9 cellular contexts compared by ENCODE assay signal in the genomic region with DNA sequence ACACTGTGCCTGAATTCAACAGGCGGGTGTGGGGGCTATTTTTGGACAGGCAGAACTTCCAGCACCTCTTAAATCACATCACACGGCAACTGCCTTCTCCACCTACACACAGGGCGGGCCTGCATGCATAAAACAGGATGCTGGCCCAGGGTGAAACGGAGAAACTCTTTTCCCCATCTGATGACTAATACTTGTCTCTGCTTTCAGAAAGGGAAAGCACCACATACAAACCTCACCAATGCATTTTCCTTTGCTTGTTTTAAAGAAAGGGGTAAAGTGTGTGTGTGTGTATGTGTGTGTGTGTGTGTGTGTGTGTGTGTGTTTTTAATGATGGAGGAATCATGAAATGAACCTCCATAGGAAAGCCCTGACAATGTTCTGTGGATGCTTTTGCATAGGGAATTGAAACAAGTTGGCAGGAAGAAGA. TPM values are rescaled to one million over a fixed set of nuclear protein-coding genes. Genes with fewer than 3 reads are reported as not detected.
DNase-seq lines count a peak whose midpoint lies in the region; ATAC-seq lines count a peak whose summit lies in the region.
"Had no signal": no experiment of that assay in that cellular context is flagged by ENCODE, and none has a peak within 500 bp of the region (broad histone marks: within the 10 kb centered on the region; RNA-seq: fewer than 3 reads in every experiment).

No MANE protein-coding gene starts in this region.

- in situ Hi-C loops in ACHN (cut with HindIII; ENCODE audit: low pct_ligation_motif_present, low pct_unique_long_range_greater_than_20kb, low sequenced_read_pairs) (loop anchor here (25.0 kb wide), 1 partner anchor 101 kb away; no protein-coding TSS in a partner anchor), G401 (cut with HindIII; ENCODE audit: low sequenced_read_pairs) (no loop called here)

- H3K4me3 ChIP-seq in skeletal muscle cell (ENCODE audit: low read depth, low read length): peak overlapping the region; percentile 4

- H3K4me3 Mint-ChIP-seq in activated naive CD8-positive, alpha-beta T cell treated with anti-CD3 and anti-CD28 coated beads for 36 hours: no peak overlapping the region

- ATAC-seq in GM19035 (IDR thresholded peaks at IDR 0.05; ENCODE audit: unreplicated experiment) (peak; percentile 100), HG03066 (IDR thresholded peaks at IDR 0.05; ENCODE audit: low read depth, unreplicated experiment) (peak; percentile 100)

- no peak overlapping the region for H3K27ac Mint-ChIP-seq in activated naive CD8-positive, alpha-beta T cell treated with anti-CD3 and anti-CD28 coated beads for 36 hours

- peaks cover 6% of the 10 kb centered on the region for H3K4me1 Mint-ChIP-seq in activated naive CD8-positive, alpha-beta T cell treated with anti-CD3 and anti-CD28 coated beads for 36 hours

- H3K27me3 Mint-ChIP-seq in activated naive CD8-positive, alpha-beta T cell treated with anti-CD3 and anti-CD28 coated beads for 36 hours: peaks cover 27% of the 10 kb centered on the region

- DNase-seq in ACHN (peak; percentile 35), skeletal muscle cell (ENCODE audit: low read depth) (peak; percentile 83), HPDE6-E6E7 (ENCODE audit: extremely low spot score) (no peak), G401 (ENCODE audit: low spot score) (no peak), NCI-H524 (lab: John Stamatoyannopoulos, UW) (no peak)
- DNase-seq in activated naive CD8-positive, alpha-beta T cell treated with anti-CD3 and anti-CD28 coated beads for 36 hours: peak; percentile 63

- H3K36me3 Mint-ChIP-seq in activated naive CD8-positive, alpha-beta T cell treated with anti-CD3 and anti-CD28 coated beads for 36 hours: no peaks in the 10 kb centered on the region

- H3K9me3 Mint-ChIP-seq in activated naive CD8-positive, alpha-beta T cell treated with anti-CD3 and anti-CD28 coated beads for 36 hours: peaks cover 2% of the 10 kb centered on the region

RNA-seq across cellular contexts. Expression of gene SPAG17, which starts 48.5 kb away (rescaled TPM):
- not detected for total RNA-seq in activated naive CD8-positive, alpha-beta T cell treated with anti-CD3 and anti-CD28 coated beads for 36 hours
- 11.0 and 11.2 TPM in 2 replicates for total RNA-seq in G401 (2014; rRNA removed; shearing (Covaris generic))
- total RNA-seq: pulmonary artery endothelial cell had no signal

Comparison
In these comparisons a context has a peak if more than half of its experiments do, and no peak if none do; other contexts are left out.
1. DNase-seq: peak in ACHN (single experiment), activated naive CD8-positive, alpha-beta T cell treated with anti-CD3 and anti-CD28 coated beads for 36 hours (single experiment) and skeletal muscle cell (single experiment); none in HPDE6-E6E7 (single experiment), G401 (single experiment) and NCI-H524 (0 of 2).
2. RNA of gene SPAG17, which starts 48.5 kb away (total RNA-seq): 11.0 to 11.2 TPM in G401; not detected in activated naive CD8-positive, alpha-beta T cell treated with anti-CD3 and anti-CD28 coated beads for 36 hours; every median in the first group is over 10 times any median in the second.